Comparison of ENCODE assay signal across 19 cellular contexts in the genomic region with DNA sequence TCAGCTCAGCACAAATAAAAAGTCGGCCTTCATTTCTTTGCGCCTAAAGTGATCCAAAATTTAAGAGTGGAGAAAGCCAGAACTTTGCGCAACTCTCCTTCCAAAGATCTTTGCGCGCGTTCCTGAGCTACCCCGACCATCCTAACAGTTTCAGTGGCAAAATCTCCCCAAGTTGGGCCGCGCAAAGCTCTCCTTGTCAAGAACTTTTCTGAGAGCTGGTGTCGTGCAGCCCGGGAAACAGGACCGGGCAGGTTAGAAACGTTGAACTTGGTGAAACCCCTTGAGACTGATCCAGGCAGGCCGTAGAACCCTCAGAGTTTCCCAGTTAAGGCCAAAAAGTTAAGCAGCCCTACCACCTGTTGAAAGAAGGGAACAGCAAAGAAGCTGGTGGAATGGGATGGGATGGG. TPM values are rescaled to one million over a fixed set of nuclear protein-coding genes. Genes with fewer than 3 reads are reported as not detected.
DNase-seq lines count a peak whose midpoint lies in the region; ATAC-seq, FAIRE-seq and TF ChIP-seq lines count a peak whose summit lies in the region.
"Had no signal": no experiment of that assay in that cellular context is flagged by ENCODE, and none has a peak within 500 bp of the region (broad histone marks: within the 10 kb centered on the region; RNA-seq: fewer than 3 reads in every experiment).

No MANE protein-coding gene starts in this region.

- H2AFZ ChIP-seq in GM23248 (no peak overlapping the region), astrocyte (ENCODE audit: low read depth, low read length) (no peak overlapping the region), neuronal stem cell (ENCODE audit: low read length) (peak overlapping the region; percentile 89)
- H2AFZ ChIP-seq: parathyroid adenoma had no signal

- H3K4me1 ChIP-seq in GM23248 (ENCODE audit: insufficient read depth) (peaks cover 6% of the 10 kb centered on the region; the same call in 1 of the 2 replicates), astrocyte (ENCODE audit: insufficient read depth, low read length) (peaks cover 3% of the 10 kb centered on the region), right atrium auricular region (peaks cover 0 to 12% of the 10 kb centered on the region in 2 donors), neuronal stem cell (ENCODE audit: control insufficient read depth in 2 of 2, insufficient read depth in 1 of 2, low read depth in 1 of 2, low read length in 2 of 2) (peaks cover 0 to 3% of the 10 kb centered on the region in 2 donors)
- H3K4me1 ChIP-seq: parathyroid adenoma had no signal

- H3K9me2 ChIP-seq in GM23248 (ENCODE audit: insufficient read depth): no peaks in the 10 kb centered on the region

- no peak overlapping the region for H2BK12ac ChIP-seq in neuronal stem cell (ENCODE audit: low read length)

- no peak for FAIRE-seq in astrocyte (lab: Jason Lieb, UNC)
- FAIRE-seq: D721Med, HepG2, urothelium cell line had no signal

- no peak overlapping the region for H3K4ac ChIP-seq in neuronal stem cell (ENCODE audit: low read length)

- H4K20me1 ChIP-seq in GM23248 (ENCODE audit: insufficient read depth): no peaks in the 10 kb centered on the region
- no peaks in the 10 kb centered on the region for H4K20me1 ChIP-seq in astrocyte (ENCODE audit: insufficient read depth, low read length)

- no peak overlapping the region for H3K9ac ChIP-seq in GM23248
- H3K9ac ChIP-seq in astrocyte (ENCODE audit: low read length): no peak overlapping the region
- no peak overlapping the region for H3K9ac ChIP-seq in neuronal stem cell (ENCODE audit: low read depth, low read length, poor library complexity)
- H3K9ac ChIP-seq: parathyroid adenoma had no signal

- H3K36me3 ChIP-seq in GM23248 (ENCODE audit: low read depth): no peaks in the 10 kb centered on the region
- H3K36me3 ChIP-seq in astrocyte (ENCODE audit: insufficient read depth, low read length): no peaks in the 10 kb centered on the region
- H3K36me3 ChIP-seq in right atrium auricular region: no peaks in the 10 kb centered on the region
- H3K36me3 ChIP-seq in neuronal stem cell (replicated peaks in 1 of 2; ENCODE audit: control insufficient read depth in 2 of 2, insufficient read depth in 2 of 2, low read length in 2 of 2): no peaks in the 10 kb centered on the region

- H3K79me2 ChIP-seq in GM23248 (ENCODE audit: insufficient read depth) (no peaks in the 10 kb centered on the region), astrocyte (ENCODE audit: insufficient read depth, low read length) (no peaks in the 10 kb centered on the region)
- H3K79me2 ChIP-seq: parathyroid adenoma had no signal

- H2BK120ac ChIP-seq in neuronal stem cell (ENCODE audit: low read depth, low read length): no peak overlapping the region

- H3K4me2 ChIP-seq in GM23248 (ENCODE audit: unreplicated experiment) (no peak overlapping the region), astrocyte (ENCODE audit: low read length) (peak overlapping the region; percentile 92), neuronal stem cell (ENCODE audit: insufficient read depth, low read length, poor library complexity, severe bottlenecking) (peak overlapping the region; percentile 95)

- no peaks in the 10 kb centered on the region for H3K9me3 Mint-ChIP-seq in astrocyte (ENCODE audit: unreplicated experiment)

- H2AK5ac ChIP-seq in neuronal stem cell (ENCODE audit: low read depth, low read length): no peak overlapping the region

- no peak overlapping the region for H3K14ac ChIP-seq in neuronal stem cell (ENCODE audit: low read length)

- DNase-seq in GM23248 (peak; percentile 0), astrocyte (ENCODE audit: low read depth) (no peak), right atrium auricular region (ENCODE audit: low spot score) (no peak), neuronal stem cell (ENCODE audit: low spot score) (peak; percentile 23), NCI-H2107 treated with DMSO at 0.1 percent for 48 hours (lab: John Stamatoyannopoulos, UW; ENCODE audit: unreplicated experiment) (no peak), retina (no peak), HuH-7 (ENCODE audit: low spot score) (no peak)
- DNase-seq: activated T-cell treated with anti-CD3 and anti-CD28 coated beads for 4 hours; effector CD4-positive, alpha-beta T cell; NCI-H1092; NCI-H446 treated with DMSO at 0.1 percent for 48 hours had no signal

- H3K27ac ChIP-seq in GM23248: no peak overlapping the region
- H3K27ac ChIP-seq in astrocyte (ENCODE audit: low read depth, low read length): no peak overlapping the region
- H3K27ac ChIP-seq in right atrium auricular region: no peak overlapping the region
- no peak overlapping the region for H3K27ac ChIP-seq in neuronal stem cell (replicated peaks; ENCODE audit: low read length)
- H3K27ac ChIP-seq: parathyroid adenoma had no signal

- H3K27me3 ChIP-seq in GM23248 (replicated peaks; ENCODE audit: insufficient read depth) (peaks cover 63% of the 10 kb centered on the region), astrocyte (ENCODE audit: insufficient read depth, low read length) (peaks cover 32% of the 10 kb centered on the region), right atrium auricular region (peaks cover 0 to 3% of the 10 kb centered on the region in 2 donors), neuronal stem cell (ENCODE audit: control insufficient read depth in 3 of 3, insufficient read depth in 3 of 3, low read depth in 1 of 3, low read length in 3 of 3) (peaks cover 0 to 84% (median 24%) of the 10 kb centered on the region in 3 experiments)

- WGBS in GM23248 (ENCODE audit: low coverage in 1 of 2, low lambda C conversion rate in 2 of 2, missing lambda C conversion rate in 2 of 2), 2 experiments: 35 to 59% methylated on average over 14 of the region's 14 CpGs
- WGBS in neuronal stem cell (ENCODE audit: extremely low coverage in 2 of 2, insufficient read length in 2 of 2, insufficient replicate concordance in 1 of 2), 2 donors: no CpG with 5 or more reads among the region's 14 CpGs

- no peak overlapping the region for H4K91ac ChIP-seq in neuronal stem cell (ENCODE audit: low read depth, low read length, poor library complexity)

- ATAC-seq in HG02642 (IDR thresholded peaks at IDR 0.05; ENCODE audit: poor library complexity, unreplicated experiment): no peak
- ATAC-seq: activated CD4-positive, alpha-beta T cell treated with anti-CD3 and anti-CD28 coated beads for 36 hours had no signal

- in situ Hi-C loops in GM23248 (cut with MboI): no loop called here

- no peak overlapping the region for H4K8ac ChIP-seq in neuronal stem cell (ENCODE audit: low read depth, low read length)

- H3K36me3 Mint-ChIP-seq in astrocyte (ENCODE audit: low read depth, unreplicated experiment): no peaks in the 10 kb centered on the region

- H2BK5ac ChIP-seq in neuronal stem cell (ENCODE audit: low read length): no peak overlapping the region

- H3K4me3 ChIP-seq in GM23248 (no peak overlapping the region), astrocyte (ENCODE audit: insufficient read depth, low read depth, low read length) (no peak overlapping the region), right atrium auricular region (peak overlapping the region; percentile 24 to 43), neuronal stem cell (ENCODE audit: low read length in 2 of 2) (peak overlapping the region in 1 of 2 donors; percentile 90)

- no peak overlapping the region for H3K23ac ChIP-seq in neuronal stem cell (ENCODE audit: low read depth, low read length, poor library complexity)

- peaks cover 1% of the 10 kb centered on the region for H3K4me1 Mint-ChIP-seq in astrocyte (ENCODE audit: low read depth, unreplicated experiment)
- H3K4me1 Mint-ChIP-seq: activated CD4-positive, alpha-beta T cell treated with anti-CD3 and anti-CD28 coated beads for 36 hours had no signal

- peaks cover 51% of the 10 kb centered on the region for H3K27me3 Mint-ChIP-seq in astrocyte (ENCODE audit: low read depth, unreplicated experiment)

- H3K9me3 ChIP-seq in GM23248 (ENCODE audit: low read depth): no peaks in the 10 kb centered on the region
- no peaks in the 10 kb centered on the region for H3K9me3 ChIP-seq in astrocyte (ENCODE audit: insufficient read depth, low read depth, low read length)
- H3K9me3 ChIP-seq in right atrium auricular region: no peaks in the 10 kb centered on the region
- no peaks in the 10 kb centered on the region for H3K9me3 ChIP-seq in neuronal stem cell (replicated peaks in 1 of 2; ENCODE audit: control insufficient read depth in 2 of 2, insufficient read depth in 1 of 2, low read depth in 1 of 2, low read length in 2 of 2)

- H2BK15ac ChIP-seq in neuronal stem cell (ENCODE audit: low read length): no peak overlapping the region

- no peaks in the 10 kb centered on the region for H3F3A ChIP-seq in GM23248 (ENCODE audit: insufficient read depth)

- H3K79me1 ChIP-seq in neuronal stem cell (ENCODE audit: low read depth, low read length): no peaks in the 10 kb centered on the region

- TF ChIP-seq CTCF in astrocyte (IDR thresholded peaks at IDR 0.05; ENCODE audit: insufficient read depth, low read depth, low read length) (no peak), right atrium auricular region (IDR thresholded peaks at IDR 0.05) (no peak)

- peak overlapping the region; percentile 64 for H3K4me3 Mint-ChIP-seq in astrocyte (ENCODE audit: unreplicated experiment)
- H3K4me3 Mint-ChIP-seq: activated CD4-positive, alpha-beta T cell treated with anti-CD3 and anti-CD28 coated beads for 36 hours had no signal

- no peak overlapping the region for H3K27ac Mint-ChIP-seq in astrocyte (ENCODE audit: unreplicated experiment)
- H3K27ac Mint-ChIP-seq: activated CD4-positive, alpha-beta T cell treated with anti-CD3 and anti-CD28 coated beads for 36 hours had no signal

- no peak overlapping the region for H3K18ac ChIP-seq in neuronal stem cell (ENCODE audit: low read length)

RNA-seq across cellular contexts. Expression of a gene that starts 1.0 kb away (rescaled TPM):
- not detected in 2 replicates for total RNA-seq in GM23248 (2014; rRNA removed; shearing (Covaris generic))
- not detected in 2 replicates for polyA plus RNA-seq in GM23248 (2016; fragmentation: Nextera tagmentation; extraction: Ambion mirVana)
- total RNA-seq in astrocyte: not detected in 2 replicates
- under 1 TPM; 0.19 to 0.51 TPM for total RNA-seq in right atrium auricular region
- polyA plus RNA-seq in neuronal stem cell (2013, experiment 1 of 2): 0.35 TPM
- polyA plus RNA-seq in neuronal stem cell (2013, experiment 2 of 2): 0.26 TPM
- total RNA-seq: activated CD4-positive, alpha-beta T cell treated with anti-CD3 and anti-CD28 coated beads for 36 hours; glomerular endothelial cell; HepG2; T-helper 1 cell treated with Interleukin-12 subunit alpha and Interleukin-12 subunit beta and Interleukin-4 antibody, amounts not matched to agents 30 ng/mL and 1 ng/mL, for 36 hours had no signal
- polyA plus RNA-seq: HepG2 had no signal

Comparison
In these comparisons a context has a peak if more than half of its experiments do, and no peak if none do; other contexts are left out.
1. DNase-seq: peak in GM23248 (single experiment) and neuronal stem cell (single experiment); none in astrocyte (single experiment), right atrium auricular region (single experiment), NCI-H2107 treated with DMSO at 0.1 percent for 48 hours (single experiment), retina (single experiment) and HuH-7 (single experiment).
2. H3K4me3 ChIP-seq: peak in right atrium auricular region (2 of 2); none in GM23248 (single experiment) and astrocyte (single experiment).